Comparison of ENCODE assay signal across 8 cellular contexts in the genomic region with DNA sequence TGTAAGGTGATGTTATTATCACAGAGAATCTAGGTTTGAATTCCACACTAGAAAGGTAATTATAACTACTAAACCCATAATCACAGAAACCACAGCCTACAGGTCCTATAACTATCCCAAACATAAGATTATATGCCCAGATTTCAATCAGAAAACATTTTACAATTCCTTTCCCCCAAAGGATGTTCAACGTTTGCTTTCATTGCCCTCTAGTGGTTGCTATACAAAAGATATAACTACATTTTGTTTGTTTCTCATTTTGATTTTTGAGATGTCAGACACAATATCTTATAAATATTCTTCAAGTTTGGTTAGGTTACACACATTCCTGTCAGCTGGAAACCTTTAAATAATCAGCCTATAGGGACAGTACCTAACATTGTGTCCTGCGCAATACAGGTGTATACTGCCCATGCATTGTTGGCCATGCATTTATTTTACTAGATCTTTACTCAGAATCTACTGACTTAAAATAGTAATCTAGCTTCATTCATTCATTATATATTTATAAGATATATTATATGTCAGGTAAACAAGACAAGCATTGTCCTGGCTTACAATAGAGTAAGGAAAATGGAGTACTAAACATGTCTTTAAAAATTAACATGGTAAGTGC.
A peak's percentile ranks its signal among the peaks of the same experiment; 100 is the strongest.
DNase-seq lines count a peak whose midpoint lies in the region; ATAC-seq and TF ChIP-seq lines count a peak whose summit lies in the region.

No MANE protein-coding gene starts in this region.

- no peaks in the 10 kb centered on the region for H3K9me3 Mint-ChIP-seq in osteocyte (ENCODE audit: unreplicated experiment)
- no peaks in the 10 kb centered on the region for H3K9me3 Mint-ChIP-seq in activated naive CD4-positive, alpha-beta T cell treated with anti-CD3 and anti-CD28 coated beads, Interleukin-2, amount 10 ng/mL, durations not matched to agents 7 days and 5 days

- no peaks in the 10 kb centered on the region for H3K4me1 Mint-ChIP-seq in osteocyte (ENCODE audit: unreplicated experiment)
- H3K4me1 Mint-ChIP-seq in activated naive CD4-positive, alpha-beta T cell treated with anti-CD3 and anti-CD28 coated beads, Interleukin-2, amount 10 ng/mL, durations not matched to agents 7 days and 5 days = no peaks in the 10 kb centered on the region

- no peak for ATAC-seq in GM21528 (IDR thresholded peaks at IDR 0.05; ENCODE audit: low FRiP score, unreplicated experiment)

- TF ChIP-seq CTCF in osteocyte (IDR thresholded peaks at IDR 0.05) = peak; percentile 65

- CTCF ChIA-PET in activated naive CD4-positive, alpha-beta T cell treated with anti-CD3 and anti-CD28 coated beads, Interleukin-2, amount 10 ng/mL, durations not matched to agents 7 days and 5 days (lab: Charles Lee) = interaction anchor here (1.1 to 3.8 kb wide), 6 partner anchors 11 to 1095 kb away, joined by 3 to 20 read pairs (median 4); no protein-coding TSS in a partner anchor

- no peaks in the 10 kb centered on the region for H3K36me3 Mint-ChIP-seq in osteocyte (ENCODE audit: unreplicated experiment)
- H3K36me3 Mint-ChIP-seq in activated naive CD4-positive, alpha-beta T cell treated with anti-CD3 and anti-CD28 coated beads, Interleukin-2, amount 10 ng/mL, durations not matched to agents 7 days and 5 days = no peaks in the 10 kb centered on the region

- no peak overlapping the region for H3K4me3 Mint-ChIP-seq in osteocyte (ENCODE audit: unreplicated experiment)
- no peak overlapping the region for H3K4me3 Mint-ChIP-seq in activated naive CD4-positive, alpha-beta T cell treated with anti-CD3 and anti-CD28 coated beads, Interleukin-2, amount 10 ng/mL, durations not matched to agents 7 days and 5 days

- H3K27ac Mint-ChIP-seq in osteocyte (ENCODE audit: unreplicated experiment) = no peak overlapping the region
- no peak overlapping the region for H3K27ac Mint-ChIP-seq in activated naive CD4-positive, alpha-beta T cell treated with anti-CD3 and anti-CD28 coated beads, Interleukin-2, amount 10 ng/mL, durations not matched to agents 7 days and 5 days

- H3K27me3 Mint-ChIP-seq in osteocyte (ENCODE audit: unreplicated experiment) = peaks cover 25% of the 10 kb centered on the region
- H3K27me3 Mint-ChIP-seq in activated naive CD4-positive, alpha-beta T cell treated with anti-CD3 and anti-CD28 coated beads, Interleukin-2, amount 10 ng/mL, durations not matched to agents 7 days and 5 days = no peaks in the 10 kb centered on the region

- DNase-seq in NCI-H2081 (lab: John Stamatoyannopoulos, UW) (peak; percentile 14 to 23), NCI-H2081 treated with DMSO at 0.1 percent for 48 hours (lab: John Stamatoyannopoulos, UW) (no peak), NCI-H2227 (lab: John Stamatoyannopoulos, UW; ENCODE audit: unreplicated experiment) (peak; percentile 52), cerebellar cortex (ENCODE audit: low spot score) (peak; percentile 55), osteocyte (ENCODE audit: extremely low spot score, unreplicated experiment) (no peak)
- no peak for DNase-seq in stimulated activated CD4-positive, alpha-beta T cell treated with anti-CD3 and anti-CD28 coated beads, Interleukin-2, amount 100 ng/mL, for 48 hours
- no peak for DNase-seq in activated naive CD4-positive, alpha-beta T cell treated with anti-CD3 and anti-CD28 coated beads, Interleukin-2, amount 10 ng/mL, durations not matched to agents 7 days and 5 days

Comparison
In these comparisons a context has a peak if more than half of its experiments do, and no peak if none do; other contexts are left out.
1. DNase-seq: peak in NCI-H2081 (2 of 2), NCI-H2227 (single experiment) and cerebellar cortex (single experiment); none in NCI-H2081 treated with DMSO at 0.1 percent for 48 hours (single experiment), osteocyte (single experiment), stimulated activated CD4-positive, alpha-beta T cell treated with anti-CD3 and anti-CD28 coated beads, Interleukin-2, amount 100 ng/mL, for 48 hours (0 of 2) and activated naive CD4-positive, alpha-beta T cell treated with anti-CD3 and anti-CD28 coated beads, Interleukin-2, amount 10 ng/mL, durations not matched to agents 7 days and 5 days (single experiment).